ENCODE assay signal across 11 cellular contexts in the genomic region with DNA sequence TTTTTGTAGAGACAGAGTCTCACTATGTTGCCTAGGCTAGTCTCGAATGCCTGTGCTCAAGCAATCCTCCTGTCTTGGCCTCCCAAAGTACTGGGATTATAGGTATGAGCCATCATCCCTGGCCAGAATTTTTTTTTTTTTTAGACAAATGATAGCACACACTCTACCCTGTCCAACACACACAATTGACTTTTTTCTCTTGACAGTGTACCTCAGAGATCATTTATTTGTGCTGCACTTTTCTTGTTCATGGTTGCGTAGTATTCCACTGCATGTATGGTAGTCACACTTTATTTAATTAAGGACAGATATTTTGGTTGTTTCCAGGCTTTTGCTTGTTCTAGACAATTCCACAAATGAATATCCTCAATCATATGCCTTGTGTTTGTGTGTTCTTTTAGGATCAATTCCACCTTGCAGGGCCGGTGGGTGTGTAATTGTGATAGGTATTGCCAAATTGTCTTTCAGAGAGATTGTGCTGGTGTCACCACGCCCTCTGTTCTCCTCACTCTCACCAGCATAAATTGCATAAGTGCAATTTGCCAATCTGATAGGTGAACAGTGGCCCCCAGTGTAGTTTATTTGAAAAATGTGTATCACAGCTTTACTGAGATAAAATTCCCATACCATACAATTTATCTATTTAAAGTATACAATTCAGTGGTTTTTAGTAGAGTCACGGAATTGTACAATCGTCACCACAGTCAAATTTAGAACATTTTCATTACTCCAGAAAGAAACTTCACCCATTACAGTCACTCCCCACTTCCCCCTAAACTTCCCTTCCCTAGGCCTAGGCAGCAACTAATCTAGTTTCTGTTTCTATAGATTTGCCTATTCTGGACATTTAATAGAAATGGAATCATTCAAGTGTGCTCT. TPM values are rescaled to one million over a fixed set of nuclear protein-coding genes. Genes with fewer than 3 reads are reported as not detected.
DNase-seq lines count a peak whose midpoint lies in the region; ATAC-seq, FAIRE-seq and TF ChIP-seq lines count a peak whose summit lies in the region.
"Had no signal": no experiment of that assay in that cellular context is flagged by ENCODE, and none has a peak within 500 bp of the region (broad histone marks: within the 10 kb centered on the region; RNA-seq: fewer than 3 reads in every experiment).

No MANE protein-coding gene starts in this region.

- POLR2A ChIA-PET in CD4-positive, alpha-beta T cell (lab: Charles Lee): interaction anchor here (0.7 kb wide), 1 partner anchor 148 kb away, joined by 4 read pairs; no protein-coding TSS in a partner anchor

- DNase-seq in CD1c-positive myeloid dendritic cell (ENCODE audit: extremely low spot score) (peak; percentile 81), GM23338 (ENCODE audit: low spot score) (no peak), HTR-8/SVneo (ENCODE audit: insufficient read length, low spot score) (no peak), NCI-H82 (lab: John Stamatoyannopoulos, UW) (no peak)
- DNase-seq in CD4-positive, alpha-beta T cell: no peak
- DNase-seq: activated CD4-positive, alpha-beta T cell treated with anti-CD3 and anti-CD28 coated beads for 1 hour; CD8-positive, alpha-beta memory T cell; NCI-H524 treated with DMSO at 0.1 percent for 48 hours had no signal

- H4K20me1 ChIP-seq in GM23338 (replicated peaks; ENCODE audit: insufficient read depth): peaks cover 3% of the 10 kb centered on the region; the same call in 1 of the 2 replicates

- 0 out of 2 replicates have a peak, but pooled peaks cover 2% of the 10 kb centered on the region for H3K9me2 ChIP-seq in GM23338 (ENCODE audit: insufficient read depth)

- H3K36me3 Mint-ChIP-seq in GM23338 (ENCODE audit: low read depth): peaks cover 35% of the 10 kb centered on the region
- no peaks in the 10 kb centered on the region for H3K36me3 Mint-ChIP-seq in CD4-positive, alpha-beta T cell (ENCODE audit: low read depth)

- H3K27me3 ChIP-seq in GM23338 (ENCODE audit: insufficient read depth): no peaks in the 10 kb centered on the region
- H3K27me3 ChIP-seq in CD4-positive, alpha-beta T cell (ENCODE audit: control insufficient read depth, insufficient read depth, low read length): no peaks in the 10 kb centered on the region

- H3K36me3 ChIP-seq in GM23338 (ENCODE audit: insufficient read depth): peaks cover 4% of the 10 kb centered on the region; the same call in 1 of the 2 replicates

- no peak overlapping the region for H3K4me3 Mint-ChIP-seq in GM23338
- H3K4me3 Mint-ChIP-seq in CD4-positive, alpha-beta T cell: no peak overlapping the region
- H3K4me3 Mint-ChIP-seq: CD8-positive, alpha-beta memory T cell had no signal

- no peaks in the 10 kb centered on the region; the same call in 2 of the 3 replicates for H3K4me1 Mint-ChIP-seq in GM23338
- no peaks in the 10 kb centered on the region for H3K4me1 Mint-ChIP-seq in CD4-positive, alpha-beta T cell (ENCODE audit: low read depth)
- H3K4me1 Mint-ChIP-seq: CD8-positive, alpha-beta memory T cell had no signal

- H3K27ac Mint-ChIP-seq in GM23338: no peak overlapping the region
- H3K27ac Mint-ChIP-seq in CD4-positive, alpha-beta T cell: no peak overlapping the region

- ATAC-seq in GM19463 (IDR thresholded peaks at IDR 0.05; ENCODE audit: unreplicated experiment) (peak; percentile 79), HG03378 (IDR thresholded peaks at IDR 0.05; ENCODE audit: unreplicated experiment) (peak; percentile 64), GM23338 (no peak)
- ATAC-seq in CD4-positive, alpha-beta T cell (ENCODE audit: poor library complexity): no peak

- H3K27me3 Mint-ChIP-seq in GM23338 (ENCODE audit: insufficient read depth, low read depth, poor library complexity): no peaks in the 10 kb centered on the region
- H3K27me3 Mint-ChIP-seq in CD4-positive, alpha-beta T cell: no peaks in the 10 kb centered on the region
- H3K27me3 Mint-ChIP-seq: CD8-positive, alpha-beta memory T cell had no signal

- H3K27ac ChIP-seq in cingulate gyrus (ENCODE audit: low read depth, low read length) (peak overlapping the region; percentile 49), GM23338 (ENCODE audit: low read depth) (no peak overlapping the region)
- H3K27ac ChIP-seq in CD4-positive, alpha-beta T cell (ENCODE audit: low read depth, low read length): no peak overlapping the region

- no peaks in the 10 kb centered on the region for H3K9me3 ChIP-seq in CD4-positive, alpha-beta T cell (ENCODE audit: control insufficient read depth, low read length)

- 0 out of 2 replicates have a peak, but pooled peaks cover 2% of the 10 kb centered on the region for H3F3A ChIP-seq in GM23338 (replicated peaks; ENCODE audit: low read depth)

- FAIRE-seq in HTR-8/SVneo (lab: Jason Lieb, UNC): no peak

- H3K4me2 ChIP-seq in GM23338: no peak overlapping the region

- intact Hi-C loops in CD4-positive, alpha-beta T cell (cut with DNase I, micrococcal nuclease): no loop called here

- peaks cover 5% of the 10 kb centered on the region; the same call in 2 of the 3 replicates for H3K9me3 Mint-ChIP-seq in GM23338
- no peaks in the 10 kb centered on the region for H3K9me3 Mint-ChIP-seq in CD4-positive, alpha-beta T cell
- H3K9me3 Mint-ChIP-seq: CD8-positive, alpha-beta memory T cell had no signal

- peaks cover 9% of the 10 kb centered on the region; the same call in 1 of the 2 replicates for H3K79me2 ChIP-seq in GM23338 (replicated peaks; ENCODE audit: insufficient read depth)

- CTCF ChIA-PET in CD4-positive, alpha-beta T cell (lab: Charles Lee): no interaction called here

- TF ChIP-seq CTCF in GM23338 (conservative IDR thresholded peaks at IDR 0.05; ENCODE audit: low read depth in 2 of 2): no peak
- no peak for TF ChIP-seq CTCF in CD4-positive, alpha-beta T cell (IDR thresholded peaks at IDR 0.05)

- no peak overlapping the region for H2AFZ ChIP-seq in GM23338

- no peak overlapping the region for H3K4me3 ChIP-seq in GM23338

- H3K4me1 ChIP-seq in GM23338 (ENCODE audit: insufficient read depth): no peaks in the 10 kb centered on the region

TF ChIP-seq in GM23338, 12 proteins besides CTCF, POLR2A, EP300 and RAD21 (continues in another document):
- TF ChIP-seq CREB1 (CRISPR knock-in tag; IDR thresholded peaks at IDR 0.05; ENCODE audit: low read depth) (no peak), EZH2phosphoT487 (IDR thresholded peaks at IDR 0.05; ENCODE audit: unreplicated experiment) (no peak), ZNF114 (CRISPR knock-in tag; IDR thresholded peaks at IDR 0.05) (no peak)
- TF ChIP-seq, protein P1, sequence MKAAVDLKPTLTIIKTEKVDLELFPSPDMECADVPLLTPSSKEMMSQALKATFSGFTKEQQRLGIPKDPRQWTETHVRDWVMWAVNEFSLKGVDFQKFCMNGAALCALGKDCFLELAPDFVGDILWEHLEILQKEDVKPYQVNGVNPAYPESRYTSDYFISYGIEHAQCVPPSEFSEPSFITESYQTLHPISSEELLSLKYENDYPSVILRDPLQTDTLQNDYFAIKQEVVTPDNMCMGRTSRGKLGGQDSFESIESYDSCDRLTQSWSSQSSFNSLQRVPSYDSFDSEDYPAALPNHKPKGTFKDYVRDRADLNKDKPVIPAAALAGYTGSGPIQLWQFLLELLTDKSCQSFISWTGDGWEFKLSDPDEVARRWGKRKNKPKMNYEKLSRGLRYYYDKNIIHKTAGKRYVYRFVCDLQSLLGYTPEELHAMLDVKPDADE (IDR thresholded peaks at IDR 0.05): no peak

RNA-seq across cellular contexts. Expression of a gene that starts 20.1 kb away (rescaled TPM):
- total RNA-seq in GM23338 (2014; rRNA removed; shearing (Covaris generic)): 25.9 and 34.6 TPM in 2 replicates
- 7.1 and 8.0 TPM in 2 replicates for polyA plus RNA-seq in GM23338 (2016; fragmentation: Nextera tagmentation; extraction: Ambion mirVana)
- 1 to 10 TPM; 2.5 to 3.1 TPM for total RNA-seq in CD4-positive, alpha-beta T cell

Comparison
In these comparisons a context has a peak if more than half of its experiments do, and no peak if none do; other contexts are left out.
1. ATAC-seq: peak in GM19463 (single experiment) and HG03378 (single experiment); none in GM23338 (single experiment) and CD4-positive, alpha-beta T cell (single experiment).